16 cellular contexts compared by ENCODE assay signal in genomic region chr7:37405603-37406122, GRCh38. TPM values are rescaled to one million over a fixed set of nuclear protein-coding genes. Genes with fewer than 3 reads are reported as not detected.
DNase-seq lines count a peak whose midpoint lies in the region; ATAC-seq and TF ChIP-seq lines count a peak whose summit lies in the region.
"Had no signal": no experiment of that assay in that cellular context is flagged by ENCODE, and none has a peak within 500 bp of the region (broad histone marks: within the 10 kb centered on the region; RNA-seq: fewer than 3 reads in every experiment).

No MANE protein-coding gene starts in this region.

- POLR2A ChIA-PET in OCI-LY7 (lab: Charles Lee), result no interaction called here

- H3K4me3 ChIP-seq in gastroesophageal sphincter, result no peak overlapping the region
- H3K4me3 ChIP-seq in mesendoderm (ENCODE audit: low read length), result no peak overlapping the region
- H3K4me3 ChIP-seq in tibial artery, result no peak overlapping the region
- H3K4me3 ChIP-seq in OCI-LY7 (ENCODE audit: low read depth, low read length, poor library complexity, severe bottlenecking), result no peak overlapping the region

- no peak overlapping the region for H4K5ac ChIP-seq in mesendoderm (ENCODE audit: low read length)

- TF ChIP-seq POLR2A in gastroesophageal sphincter (IDR thresholded peaks at IDR 0.05), result no peak

- H3K36me3 Mint-ChIP-seq in activated naive CD8-positive, alpha-beta T cell, result peaks cover 21% of the 10 kb centered on the region
- H3K36me3 Mint-ChIP-seq in activated naive CD8-positive, alpha-beta T cell treated with anti-CD3 and anti-CD28 coated beads for 36 hours, result peaks cover 37% of the 10 kb centered on the region
- H3K36me3 Mint-ChIP-seq: brain had no signal

- H4K8ac ChIP-seq in mesendoderm (ENCODE audit: low read depth, low read length), result no peak overlapping the region

- 18 to 70% methylated on average over 4 to 9 of the region's 9 CpGs for whole genome bisulfite sequencing in gastroesophageal sphincter (ENCODE audit: low coverage in 1 of 2), 2 donors
- WGBS in mesendoderm (ENCODE audit: extremely low coverage, insufficient coverage, low lambda C conversion rate), result no CpG with 5 or more reads among the region's 9 CpGs

- peak; percentile 54 for ATAC-seq in gastroesophageal sphincter

- H3K4ac ChIP-seq in mesendoderm (ENCODE audit: low read depth, low read length), result no peak overlapping the region

- H3K27ac ChIP-seq in gastroesophageal sphincter (no peak overlapping the region), mesendoderm (ENCODE audit: low read depth, low read length) (peak overlapping the region; percentile 45), tibial artery (no peak overlapping the region), OCI-LY7 (ENCODE audit: low read depth, low read length, poor library complexity, severe bottlenecking) (no peak overlapping the region)
- H3K27ac ChIP-seq: VCaP had no signal

- no peak overlapping the region for H3K56ac ChIP-seq in mesendoderm (ENCODE audit: low read length)

- DNase-seq in activated naive CD8-positive, alpha-beta T cell treated with anti-CD3 and anti-CD28 coated beads for 36 hours, result no peak
- peak; percentile 58 for DNase-seq in mesendoderm
- peak; percentile 57 to 80 for DNase-seq in tibial artery
- no peak for DNase-seq in OCI-LY7 (ENCODE audit: low spot score)
- no peak for DNase-seq in stimulated activated CD4-positive, alpha-beta T cell treated with anti-CD3 and anti-CD28 coated beads, Interleukin-1b, Interleukin-23, amount 100 ng/mL, for 48 hours
- DNase-seq in superior temporal gyrus (ENCODE audit: extremely low spot score), result no peak
- DNase-seq: activated gamma-delta T cell; CD4-positive, CD25-positive, alpha-beta regulatory T cell; NCI-H1048; NCI-H82; posterior cingulate gyrus had no signal

- H3K23ac ChIP-seq in mesendoderm (ENCODE audit: low read length), result no peak overlapping the region

- H2BK5ac ChIP-seq in mesendoderm (ENCODE audit: low read length), result no peak overlapping the region

- no peak overlapping the region for H2BK120ac ChIP-seq in mesendoderm (ENCODE audit: low read depth, low read length)

- no peaks in the 10 kb centered on the region for H3K27me3 Mint-ChIP-seq in activated naive CD8-positive, alpha-beta T cell
- H3K27me3 Mint-ChIP-seq in activated naive CD8-positive, alpha-beta T cell treated with anti-CD3 and anti-CD28 coated beads for 36 hours, result no peaks in the 10 kb centered on the region
- H3K27me3 Mint-ChIP-seq: CD4-positive, CD25-positive, alpha-beta regulatory T cell had no signal

- peaks cover 4% of the 10 kb centered on the region; the same call in 1 of the 2 replicates for H3K9me2 ChIP-seq in OCI-LY7 (ENCODE audit: insufficient read depth, low read length)

- H3K4me1 ChIP-seq in gastroesophageal sphincter, result peaks cover 0 to 19% (median 0%) of the 10 kb centered on the region in 3 donors
- peaks cover 9% of the 10 kb centered on the region for H3K4me1 ChIP-seq in mesendoderm (ENCODE audit: control insufficient read depth, low read depth, low read length)
- H3K4me1 ChIP-seq in tibial artery, result peaks cover 0 to 12% (median 4%) of the 10 kb centered on the region in 4 donors
- no peaks in the 10 kb centered on the region for H3K4me1 ChIP-seq in OCI-LY7 (ENCODE audit: insufficient read depth, low read length, poor library complexity, severe bottlenecking)

- H2AFZ ChIP-seq in OCI-LY7 (ENCODE audit: low read length), result no peak overlapping the region

- peaks cover 2% of the 10 kb centered on the region for H3K79me1 ChIP-seq in mesendoderm (ENCODE audit: low read length)

- H3K18ac ChIP-seq in mesendoderm (ENCODE audit: low read length), result no peak overlapping the region

- H3K4me1 Mint-ChIP-seq in activated naive CD8-positive, alpha-beta T cell (ENCODE audit: low read depth), result peaks cover 52% of the 10 kb centered on the region
- peaks cover 58% of the 10 kb centered on the region for H3K4me1 Mint-ChIP-seq in activated naive CD8-positive, alpha-beta T cell treated with anti-CD3 and anti-CD28 coated beads for 36 hours

- no peak overlapping the region for H3K9ac ChIP-seq in mesendoderm (ENCODE audit: low read length)

- peak overlapping the region; percentile 92 for H3K27ac Mint-ChIP-seq in activated naive CD8-positive, alpha-beta T cell
- no peak overlapping the region for H3K27ac Mint-ChIP-seq in activated naive CD8-positive, alpha-beta T cell treated with anti-CD3 and anti-CD28 coated beads for 36 hours
- H3K27ac Mint-ChIP-seq: brain; CD4-positive, CD25-positive, alpha-beta regulatory T cell had no signal

- H3K27me3 ChIP-seq in gastroesophageal sphincter (no peaks in the 10 kb centered on the region), mesendoderm (ENCODE audit: insufficient read depth, low read length, poor library complexity) (no peaks in the 10 kb centered on the region), tibial artery (no peaks in the 10 kb centered on the region)

- intact Hi-C loops in tibial artery (cut with DNase I; ENCODE audit: low total_unique reads), result no loop called here
- intact Hi-C loops in OCI-LY7 (cut with micrococcal nuclease; ENCODE audit: unreplicated experiment), result no loop called here

- BruUV-seq in OCI-LY7 (replicated peaks; lab: Mats Ljungman, UMichigan), result no TSS peak

- H3K79me2 ChIP-seq in mesendoderm (ENCODE audit: control insufficient read depth, insufficient read depth, low read length) (no peaks in the 10 kb centered on the region), OCI-LY7 (ENCODE audit: insufficient read depth, low read depth, low read length) (no peaks in the 10 kb centered on the region)

- no peaks in the 10 kb centered on the region for H3K9me3 ChIP-seq in gastroesophageal sphincter
- no peaks in the 10 kb centered on the region for H3K9me3 ChIP-seq in tibial artery
- no peaks in the 10 kb centered on the region for H3K9me3 ChIP-seq in OCI-LY7 (ENCODE audit: low read length)

- no peaks in the 10 kb centered on the region for H4K20me1 ChIP-seq in OCI-LY7 (ENCODE audit: insufficient read depth, low read length)

- H2BK15ac ChIP-seq in mesendoderm (replicated peaks; ENCODE audit: low read depth), result no peak overlapping the region

- TF ChIP-seq EP300 in gastroesophageal sphincter (IDR thresholded peaks at IDR 0.05), result no peak

- H2AK5ac ChIP-seq in mesendoderm (ENCODE audit: low read length), result no peak overlapping the region

- H3K4me2 ChIP-seq in mesendoderm (ENCODE audit: low read length) (no peak overlapping the region), OCI-LY7 (ENCODE audit: low read length) (no peak overlapping the region)

- CTCF ChIA-PET in OCI-LY7 (lab: Charles Lee; ENCODE audit: unreplicated experiment), result no interaction called here

- TF ChIP-seq CTCF in gastroesophageal sphincter (IDR thresholded peaks at IDR 0.05) (no peak), tibial artery (IDR thresholded peaks at IDR 0.05) (no peak), OCI-LY7 (conservative IDR thresholded peaks at IDR 0.05; ENCODE audit: low read length) (no peak)

- H3K4me3 Mint-ChIP-seq in activated naive CD8-positive, alpha-beta T cell, result peak overlapping the region; percentile 51
- no peak overlapping the region for H3K4me3 Mint-ChIP-seq in activated naive CD8-positive, alpha-beta T cell treated with anti-CD3 and anti-CD28 coated beads for 36 hours
- H3K4me3 Mint-ChIP-seq: brain; CD4-positive, CD25-positive, alpha-beta regulatory T cell had no signal

- H3K36me3 ChIP-seq in gastroesophageal sphincter (no peaks in the 10 kb centered on the region), mesendoderm (ENCODE audit: control insufficient read depth, insufficient read depth, low read length) (no peaks in the 10 kb centered on the region), tibial artery (no peaks in the 10 kb centered on the region), OCI-LY7 (ENCODE audit: insufficient read depth, low read length) (no peaks in the 10 kb centered on the region)

- H3K9me3 Mint-ChIP-seq in activated naive CD8-positive, alpha-beta T cell (ENCODE audit: low read depth), result peaks cover 3% of the 10 kb centered on the region
- peaks cover 6% of the 10 kb centered on the region for H3K9me3 Mint-ChIP-seq in activated naive CD8-positive, alpha-beta T cell treated with anti-CD3 and anti-CD28 coated beads for 36 hours
- H3K9me3 Mint-ChIP-seq: brain had no signal

RNA-seq across cellular contexts. Expression of gene ELMO1, which starts 43.0 kb away (rescaled TPM):
- total RNA-seq in activated naive CD8-positive, alpha-beta T cell treated with anti-CD3 and anti-CD28 coated beads for 36 hours, result 10 to 100 TPM; 68.0 to 74.4 TPM
- 10 to 100 TPM; 22.1 to 54.0 (median 42.7) TPM for total RNA-seq in gastroesophageal sphincter
- polyA plus RNA-seq in mesendoderm (2013, experiment 1 of 2), result 8.9 TPM
- 9.3 TPM for polyA plus RNA-seq in mesendoderm (2013, experiment 2 of 2)
- total RNA-seq in OCI-LY7 (2014; rRNA removed; shearing (Covaris generic)), result 102 and 103 TPM in 2 replicates
- 101 and 110 TPM in 2 replicates for total RNA-seq in OCI-LY7 (2022)
- polyA plus RNA-seq: keratinocyte had no signal

Comparison
In these comparisons a context has a peak if more than half of its experiments do, and no peak if none do; other contexts are left out.
1. DNase-seq: peak in mesendoderm (single experiment) and tibial artery (2 of 2); none in activated naive CD8-positive, alpha-beta T cell treated with anti-CD3 and anti-CD28 coated beads for 36 hours (single experiment), OCI-LY7 (single experiment), stimulated activated CD4-positive, alpha-beta T cell treated with anti-CD3 and anti-CD28 coated beads, Interleukin-1b, Interleukin-23, amount 100 ng/mL, for 48 hours (single experiment) and superior temporal gyrus (single experiment).